ENCODE assay signal across 1 cellular context in the genomic region with DNA sequence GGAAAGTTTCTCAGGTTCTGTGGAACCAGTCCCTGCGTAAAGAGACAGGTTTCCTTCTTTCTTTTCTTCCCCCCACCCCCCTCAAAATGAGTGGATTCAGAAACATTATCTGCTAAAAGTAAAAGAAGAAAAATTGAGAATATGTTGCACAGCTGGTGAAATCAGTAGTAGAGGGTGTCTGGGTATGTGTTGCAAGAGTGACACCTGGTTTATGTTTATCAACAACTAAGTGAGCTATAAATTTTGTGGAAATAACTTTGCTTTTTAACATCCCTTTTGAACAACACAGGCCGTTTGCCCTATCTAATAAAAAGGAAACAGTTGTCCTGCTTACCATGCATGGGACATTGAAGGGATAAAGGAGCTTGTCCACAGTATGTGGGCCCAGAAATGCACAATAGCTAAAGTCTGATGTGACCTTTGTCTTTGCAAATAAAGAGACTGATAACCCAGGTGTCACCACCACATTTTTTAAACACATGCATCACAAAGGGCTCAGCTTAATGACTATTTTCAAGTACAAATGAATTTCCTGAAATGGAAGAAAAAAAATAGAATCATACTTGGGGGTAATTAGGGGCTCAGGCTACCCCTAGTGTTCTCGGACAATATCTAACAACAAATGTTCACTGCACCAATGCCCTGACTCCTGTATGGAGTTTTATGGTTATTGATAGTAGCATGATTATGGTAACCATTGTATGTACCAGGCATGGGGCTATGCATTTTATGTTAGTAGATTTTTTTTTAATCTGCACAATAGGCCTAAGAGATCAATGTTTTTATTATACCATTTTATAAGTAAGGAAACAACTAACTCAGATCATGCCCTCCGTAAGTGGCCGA.
TF ChIP-seq lines count a peak whose summit lies in the region.

No MANE protein-coding gene starts in this region.

TF ChIP-seq in HepG2, 621 proteins besides CTCF, POLR2A, EP300 and RAD21 (continued from another document and continues in another):
- no peak for TF ChIP-seq THAP9 (CRISPR knock-in tag; IDR thresholded peaks at IDR 0.05; ENCODE audit: borderline replicate concordance)
- no peak for TF ChIP-seq MAFK (conservative IDR thresholded peaks at IDR 0.05 in 1 of 2, IDR thresholded peaks at IDR 0.05 in 1 of 2; ENCODE audit: low read length in 2 of 2)
- TF ChIP-seq, protein P1, sequence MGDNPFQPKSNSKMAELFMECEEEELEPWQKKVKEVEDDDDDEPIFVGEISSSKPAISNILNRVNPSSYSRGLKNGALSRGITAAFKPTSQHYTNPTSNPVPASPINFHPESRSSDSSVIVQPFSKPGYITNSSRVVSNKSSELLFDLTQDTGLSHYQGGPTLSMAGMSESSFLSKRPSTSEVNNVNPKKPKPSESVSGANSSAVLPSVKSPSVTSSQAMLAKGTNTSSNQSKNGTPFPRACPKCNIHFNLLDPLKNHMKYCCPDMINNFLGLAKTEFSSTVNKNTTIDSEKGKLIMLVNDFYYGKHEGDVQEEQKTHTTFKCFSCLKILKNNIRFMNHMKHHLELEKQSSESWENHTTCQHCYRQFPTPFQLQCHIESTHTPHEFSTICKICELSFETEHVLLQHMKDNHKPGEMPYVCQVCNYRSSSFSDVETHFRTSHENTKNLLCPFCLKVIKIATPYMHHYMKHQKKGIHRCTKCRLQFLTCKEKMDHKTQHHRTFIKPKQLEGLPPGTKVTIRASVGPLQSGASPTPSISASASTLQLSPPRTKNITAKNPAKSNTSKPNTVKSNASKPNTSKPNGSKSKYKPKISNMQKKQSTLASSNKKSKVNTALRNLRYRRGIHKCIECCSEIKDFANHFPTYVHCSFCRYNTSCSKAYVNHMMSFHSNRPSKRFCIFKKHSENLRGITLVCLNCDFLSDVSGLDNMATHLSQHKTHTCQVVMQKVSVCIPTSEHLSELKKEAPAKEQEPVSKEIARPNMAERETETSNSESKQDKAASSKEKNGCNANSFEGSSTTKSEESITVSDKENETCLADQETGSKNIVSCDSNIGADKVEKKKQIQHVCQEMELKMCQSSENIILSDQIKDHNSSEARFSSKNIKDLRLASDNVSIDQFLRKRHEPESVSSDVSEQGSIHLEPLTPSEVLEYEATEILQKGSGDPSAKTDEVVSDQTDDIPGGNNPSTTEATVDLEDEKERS (CRISPR knock-in tag; IDR thresholded peaks at IDR 0.05), result no peak
- TF ChIP-seq ZFP36 (IDR thresholded peaks at IDR 0.05; ENCODE audit: borderline replicate concordance, low read depth, low read length, partially characterized antibody), result no peak
- peak; percentile 94 for TF ChIP-seq ZNF609 (CRISPR knock-in tag; IDR thresholded peaks at IDR 0.05; ENCODE audit: borderline replicate concordance)
- TF ChIP-seq MTA1 (CRISPR knock-in tag; IDR thresholded peaks at IDR 0.05; ENCODE audit: borderline replicate concordance), result no peak
- 0 out of 2 replicates have a peak, but pooled peaks have one; percentile 30 for TF ChIP-seq TOPORS (CRISPR knock-in tag; IDR thresholded peaks at IDR 0.05)
- no peak for TF ChIP-seq ZNF746 (CRISPR knock-in tag; IDR thresholded peaks at IDR 0.05)
- no peak for TF ChIP-seq ZNF253 (CRISPR knock-in tag; IDR thresholded peaks at IDR 0.05; ENCODE audit: borderline replicate concordance)
- TF ChIP-seq CREBL2 (CRISPR knock-in tag; IDR thresholded peaks at IDR 0.05; ENCODE audit: borderline replicate concordance), result no peak
- TF ChIP-seq, protein P2, sequence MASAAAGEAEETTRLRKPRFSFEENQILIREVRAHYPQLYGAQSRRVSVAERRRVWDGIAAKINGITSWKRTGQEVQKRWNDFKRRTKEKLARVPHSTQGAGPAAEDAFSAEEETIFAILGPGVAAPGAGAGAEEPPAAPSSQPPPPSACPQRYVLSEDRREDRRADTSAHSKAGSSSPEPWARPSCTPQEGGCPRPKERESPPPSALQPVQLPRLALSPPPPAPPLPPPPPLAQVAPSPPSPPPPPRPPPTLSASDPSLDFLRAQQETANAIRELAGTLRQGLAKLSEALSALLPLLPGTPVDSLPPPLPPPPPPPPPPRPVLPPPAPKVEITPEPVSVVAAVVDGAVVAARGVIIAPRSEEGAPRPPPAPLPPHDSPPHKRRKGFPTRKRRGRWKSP (CRISPR knock-in tag; IDR thresholded peaks at IDR 0.05), result no peak; the same call in 1 of the 2 replicates
- 0 out of 2 replicates have a peak, but pooled peaks have one; percentile 55 for TF ChIP-seq ZNF670 (CRISPR knock-in tag; IDR thresholded peaks at IDR 0.05; ENCODE audit: borderline replicate concordance)
- no peak for TF ChIP-seq CREB3 (CRISPR knock-in tag; IDR thresholded peaks at IDR 0.05)
- TF ChIP-seq, protein P3, sequence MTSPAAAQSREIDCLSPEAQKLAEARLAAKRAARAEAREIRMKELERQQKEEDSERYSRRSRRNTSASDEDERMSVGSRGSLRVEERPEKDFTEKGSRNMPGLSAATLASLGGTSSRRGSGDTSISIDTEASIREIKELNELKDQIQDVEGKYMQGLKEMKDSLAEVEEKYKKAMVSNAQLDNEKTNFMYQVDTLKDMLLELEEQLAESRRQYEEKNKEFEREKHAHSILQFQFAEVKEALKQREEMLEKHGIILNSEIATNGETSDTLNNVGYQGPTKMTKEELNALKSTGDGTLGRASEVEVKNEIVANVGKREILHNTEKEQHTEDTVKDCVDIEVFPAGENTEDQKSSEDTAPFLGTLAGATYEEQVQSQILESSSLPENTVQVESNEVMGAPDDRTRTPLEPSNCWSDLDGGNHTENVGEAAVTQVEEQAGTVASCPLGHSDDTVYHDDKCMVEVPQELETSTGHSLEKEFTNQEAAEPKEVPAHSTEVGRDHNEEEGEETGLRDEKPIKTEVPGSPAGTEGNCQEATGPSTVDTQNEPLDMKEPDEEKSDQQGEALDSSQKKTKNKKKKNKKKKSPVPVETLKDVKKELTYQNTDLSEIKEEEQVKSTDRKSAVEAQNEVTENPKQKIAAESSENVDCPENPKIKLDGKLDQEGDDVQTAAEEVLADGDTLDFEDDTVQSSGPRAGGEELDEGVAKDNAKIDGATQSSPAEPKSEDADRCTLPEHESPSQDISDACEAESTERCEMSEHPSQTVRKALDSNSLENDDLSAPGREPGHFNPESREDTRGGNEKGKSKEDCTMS (CRISPR knock-in tag; conservative IDR thresholded peaks at IDR 0.05), result no peak
- TF ChIP-seq, protein P4, sequence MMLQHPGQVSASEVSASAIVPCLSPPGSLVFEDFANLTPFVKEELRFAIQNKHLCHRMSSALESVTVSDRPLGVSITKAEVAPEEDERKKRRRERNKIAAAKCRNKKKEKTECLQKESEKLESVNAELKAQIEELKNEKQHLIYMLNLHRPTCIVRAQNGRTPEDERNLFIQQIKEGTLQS (CRISPR knock-in tag; IDR thresholded peaks at IDR 0.05), result no peak
- TF ChIP-seq KIAA2018 (CRISPR knock-in tag; IDR thresholded peaks at IDR 0.05; ENCODE audit: borderline replicate concordance), result no peak
- no peak for TF ChIP-seq ZNF20 (CRISPR knock-in tag; IDR thresholded peaks at IDR 0.05)
- TF ChIP-seq ZNF747 (CRISPR knock-in tag; IDR thresholded peaks at IDR 0.05; ENCODE audit: borderline replicate concordance), result no peak
- TF ChIP-seq IRF2 (CRISPR knock-in tag; IDR thresholded peaks at IDR 0.05), result peak; percentile 83; the same call in 1 of the 2 replicates
